Comparison of ENCODE assay signal across 8 cellular contexts in the genomic region with DNA sequence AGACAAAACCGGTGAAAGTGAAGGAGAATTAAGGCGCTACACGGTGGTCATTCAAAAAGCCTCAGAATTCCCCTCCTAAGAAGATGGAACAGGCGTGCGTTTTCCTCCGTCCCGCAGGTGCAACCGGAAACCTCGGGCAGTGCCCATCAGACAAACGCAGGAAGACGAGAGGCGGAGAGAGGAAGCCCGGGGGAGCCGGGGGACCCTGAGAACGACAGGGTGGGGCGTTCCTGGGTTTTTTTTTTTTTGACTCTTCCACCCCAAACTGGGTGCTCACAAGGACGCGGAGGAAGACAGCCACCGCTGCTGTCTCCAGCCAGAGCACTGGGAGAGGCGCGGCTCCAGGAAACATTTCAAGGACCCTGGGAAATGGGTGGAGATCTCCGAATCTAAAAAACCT. TPM values are rescaled to one million over a fixed set of nuclear protein-coding genes. Genes with fewer than 3 reads are reported as not detected.
DNase-seq lines count a peak whose midpoint lies in the region; ATAC-seq lines count a peak whose summit lies in the region.
"Had no signal": no experiment of that assay in that cellular context is flagged by ENCODE, and none has a peak within 500 bp of the region (broad histone marks: within the 10 kb centered on the region; RNA-seq: fewer than 3 reads in every experiment).

No MANE protein-coding gene starts in this region.

- peak overlapping the region; percentile 86 for H3K4me3 Mint-ChIP-seq in stimulated activated memory B cell treated with anti-CD40 and anti-IgM and Interleukin-4, amounts not matched to agents 10 μg/mL and 1 μg/mL and 100 μg/mL, for 72 hours

- H3K4me3 ChIP-seq in HUES64 (ENCODE audit: low read length) = peak overlapping the region; percentile 49
- peak overlapping the region; percentile 66 for H3K4me3 ChIP-seq in iPS-20b (ENCODE audit: low read length)

- H3K4me1 ChIP-seq in HUES64 (ENCODE audit: insufficient read depth, low read length) (no peaks in the 10 kb centered on the region), iPS-20b (ENCODE audit: insufficient read depth, low read length) (no peaks in the 10 kb centered on the region)

- H3K36me3 ChIP-seq in HUES64 (ENCODE audit: insufficient read depth, low read length) (no peaks in the 10 kb centered on the region), iPS-20b (ENCODE audit: insufficient read depth, low read depth, low read length) (no peaks in the 10 kb centered on the region)

- H3K9ac ChIP-seq in HUES64 (ENCODE audit: low read depth, low read length) (no peak overlapping the region), iPS-20b (ENCODE audit: low read depth, low read length) (peak overlapping the region; percentile 54; the same call in 1 of the 2 replicates)

- peaks cover 30% of the 10 kb centered on the region for H3K4me1 Mint-ChIP-seq in stimulated activated memory B cell treated with anti-CD40 and anti-IgM and Interleukin-4, amounts not matched to agents 10 μg/mL and 1 μg/mL and 100 μg/mL, for 72 hours

- H3K27ac ChIP-seq in HUES64 (ENCODE audit: low read depth, low read length) (no peak overlapping the region), iPS-20b (ENCODE audit: low read length) (no peak overlapping the region)

- peaks cover 42% of the 10 kb centered on the region for H3K27me3 Mint-ChIP-seq in stimulated activated memory B cell treated with anti-CD40 and anti-IgM and Interleukin-4, amounts not matched to agents 10 μg/mL and 1 μg/mL and 100 μg/mL, for 72 hours

- no peak for ATAC-seq in stimulated activated memory B cell treated with anti-CD40 and anti-IgM and Interleukin-4, amounts not matched to agents 10 μg/mL and 1 μg/mL and 100 μg/mL, for 72 hours
- no peak for ATAC-seq in HG03108 (IDR thresholded peaks at IDR 0.05; ENCODE audit: unreplicated experiment)

- H3K9me3 Mint-ChIP-seq in stimulated activated memory B cell treated with anti-CD40 and anti-IgM and Interleukin-4, amounts not matched to agents 10 μg/mL and 1 μg/mL and 100 μg/mL, for 72 hours = no peaks in the 10 kb centered on the region

- H3K27me3 ChIP-seq in HUES64 (ENCODE audit: insufficient read depth, low read length) (peaks cover 32% of the 10 kb centered on the region), iPS-20b (ENCODE audit: insufficient read depth, low read length) (peaks cover 34% of the 10 kb centered on the region)

- H3K36me3 Mint-ChIP-seq in stimulated activated memory B cell treated with anti-CD40 and anti-IgM and Interleukin-4, amounts not matched to agents 10 μg/mL and 1 μg/mL and 100 μg/mL, for 72 hours = no peaks in the 10 kb centered on the region

- 41% methylated on average over 22 of the region's 22 CpGs for WGBS in HUES64

- peak overlapping the region; percentile 99 for H3K27ac Mint-ChIP-seq in stimulated activated memory B cell treated with anti-CD40 and anti-IgM and Interleukin-4, amounts not matched to agents 10 μg/mL and 1 μg/mL and 100 μg/mL, for 72 hours

- H3K9me3 ChIP-seq in HUES64 (ENCODE audit: insufficient read depth, low read depth, low read length) (peaks cover 13% of the 10 kb centered on the region; the same call in 1 of the 2 replicates), iPS-20b (ENCODE audit: insufficient read depth, low read depth, low read length) (peaks cover 7% of the 10 kb centered on the region; the same call in 1 of the 2 replicates)

- peak; percentile 23 to 26 for DNase-seq in activated T-cell treated with anti-CD3 and anti-CD28 coated beads, Interleukin-2, amount 50 U/mL, for 48 hours
- DNase-seq in hippocampal formation (lab: John Stamatoyannopoulos, UW) = no peak
- DNase-seq in NCI-H510A (lab: John Stamatoyannopoulos, UW) = no peak
- DNase-seq: NK-92 treated with Interleukin-12 subunit alpha and Interleukin-12 subunit beta, amount 100 ng/mL, for 24 hours had no signal

RNA-seq across cellular contexts. Expression of gene TTLL2, which starts 25.4 kb away (rescaled TPM):
- not detected for polyA plus RNA-seq in HUES64 (2013, experiment 1 of 2)
- polyA plus RNA-seq in HUES64 (2013, experiment 2 of 2) = not detected

RNA-seq across cellular contexts. Expression of gene UNC93A, which starts 59.2 kb away (rescaled TPM):
- 0.25 TPM for polyA plus RNA-seq in HUES64 (2013, experiment 1 of 2)
- 0.57 TPM for polyA plus RNA-seq in HUES64 (2013, experiment 2 of 2)

Comparison
In these comparisons a context has a peak if more than half of its experiments do, and no peak if none do; other contexts are left out.
1. DNase-seq: peak in activated T-cell treated with anti-CD3 and anti-CD28 coated beads, Interleukin-2, amount 50 U/mL, for 48 hours (2 of 2); none in hippocampal formation (0 of 2) and NCI-H510A (single experiment).